17 cellular contexts compared by ENCODE assay signal in genomic region chr18:65279668-65280305, GRCh38.
A peak's percentile ranks its signal among the peaks of the same experiment; 100 is the strongest.
DNase-seq lines count a peak whose midpoint lies in the region; ATAC-seq, FAIRE-seq and TF ChIP-seq lines count a peak whose summit lies in the region.
"Had no signal": no experiment of that assay in that cellular context is flagged by ENCODE, and none has a peak within 500 bp of the region (broad histone marks: within the 10 kb centered on the region; RNA-seq: fewer than 3 reads in every experiment).

No MANE protein-coding gene starts in this region.

- no peaks in the 10 kb centered on the region for H4K20me1 ChIP-seq in GM23338 (replicated peaks; ENCODE audit: insufficient read depth)
- H4K20me1 ChIP-seq in PC-9 (ENCODE audit: insufficient read depth): no peaks in the 10 kb centered on the region
- H4K20me1 ChIP-seq: BLaER1 had no signal

- H2BK12ac ChIP-seq in neuronal stem cell (ENCODE audit: low read length): no peak overlapping the region

- H3K4me1 Mint-ChIP-seq in GM23338: peaks cover 17% of the 10 kb centered on the region
- H3K4me1 Mint-ChIP-seq: CD14-positive monocyte; CD4-positive, alpha-beta memory T cell had no signal

- H3K27ac Mint-ChIP-seq in GM23338: no peak overlapping the region
- H3K27ac Mint-ChIP-seq: CD14-positive monocyte; CD4-positive, alpha-beta memory T cell had no signal

- DNase-seq in A549 (ENCODE audit: low read depth in 1 of 2, low spot score in 1 of 2) (no peak), GM23338 (ENCODE audit: low spot score) (no peak), PC-9 (no peak), mesendoderm (peak; percentile 65), neuronal stem cell (ENCODE audit: low spot score) (no peak), NCI-H2227 (lab: John Stamatoyannopoulos, UW; ENCODE audit: unreplicated experiment) (no peak)
- DNase-seq: CD4-positive, alpha-beta memory T cell; DMS153; DMS79; GDM1; GM23248; H7 had no signal

- H3K79me1 ChIP-seq in mesendoderm (ENCODE audit: low read length) (no peaks in the 10 kb centered on the region), neuronal stem cell (ENCODE audit: low read depth, low read length) (peaks cover 1% of the 10 kb centered on the region)

- peaks cover 6% of the 10 kb centered on the region; the same call in 2 of the 3 replicates for H3K36me3 Mint-ChIP-seq in GM23338 (ENCODE audit: low read depth)
- H3K36me3 Mint-ChIP-seq: CD14-positive monocyte; CD4-positive, alpha-beta memory T cell had no signal

- H2BK120ac ChIP-seq in mesendoderm (ENCODE audit: low read depth, low read length) (no peak overlapping the region), neuronal stem cell (ENCODE audit: low read depth, low read length) (no peak overlapping the region)

- no peak overlapping the region for H3K56ac ChIP-seq in mesendoderm (ENCODE audit: low read length)

- TF ChIP-seq RAD21 in A549 (conservative IDR thresholded peaks at IDR 0.05 in 1 of 2, IDR thresholded peaks at IDR 0.05 in 1 of 2): no peak

- H3K9ac ChIP-seq in mesendoderm (ENCODE audit: low read length) (no peak overlapping the region), neuronal stem cell (ENCODE audit: low read depth, low read length, poor library complexity) (no peak overlapping the region)
- H3K9ac ChIP-seq: BLaER1, GM23248 had no signal

- no peak overlapping the region for H2AFZ ChIP-seq in GM23338
- H2AFZ ChIP-seq in PC-9: no peak overlapping the region
- no peak overlapping the region for H2AFZ ChIP-seq in neuronal stem cell (ENCODE audit: low read length)
- H2AFZ ChIP-seq: GM23248 had no signal

- no peak overlapping the region for H2AK5ac ChIP-seq in mesendoderm (ENCODE audit: low read length)
- H2AK5ac ChIP-seq in neuronal stem cell (ENCODE audit: low read depth, low read length): no peak overlapping the region

- intact Hi-C loops in PC-9 (cut with micrococcal nuclease; ENCODE audit: unreplicated experiment): no loop called here

- BruUV-seq in PC-9 (replicated peaks; lab: Mats Ljungman, UMichigan): no TSS peak

- TF ChIP-seq POLR2A in A549 (IDR thresholded peaks at IDR 0.05; ENCODE audit: low read length): no peak

- no peak overlapping the region for H3K23ac ChIP-seq in mesendoderm (ENCODE audit: low read length)
- no peak overlapping the region for H3K23ac ChIP-seq in neuronal stem cell (ENCODE audit: low read depth, low read length, poor library complexity)

- no peak overlapping the region for H3K4ac ChIP-seq in mesendoderm (ENCODE audit: low read depth, low read length)
- H3K4ac ChIP-seq in neuronal stem cell (ENCODE audit: low read length): no peak overlapping the region

- peaks cover 11% of the 10 kb centered on the region; the same call in 2 of the 3 replicates for H3K9me3 Mint-ChIP-seq in GM23338

- H2BK5ac ChIP-seq in mesendoderm (ENCODE audit: low read length) (no peak overlapping the region), neuronal stem cell (ENCODE audit: low read length) (no peak overlapping the region)

- H3F3A ChIP-seq in GM23338 (replicated peaks; ENCODE audit: low read depth) (no peaks in the 10 kb centered on the region), PC-9 (ENCODE audit: insufficient read depth, low read depth) (no peaks in the 10 kb centered on the region)

- CTCF ChIA-PET in A549 (lab: Yijun Ruan, JAX) (no interaction called here), PC-9 (lab: Charles Lee) (no interaction called here)

- H3K18ac ChIP-seq in mesendoderm (ENCODE audit: low read length) (no peak overlapping the region), neuronal stem cell (ENCODE audit: low read length) (no peak overlapping the region)

- H3K9me2 ChIP-seq in GM23338 (ENCODE audit: insufficient read depth) (no peaks in the 10 kb centered on the region), PC-9 (ENCODE audit: insufficient read depth) (no peaks in the 10 kb centered on the region)

- H3K9me3 ChIP-seq in A549 (no peaks in the 10 kb centered on the region), PC-9 (ENCODE audit: insufficient read depth, low read depth) (no peaks in the 10 kb centered on the region), neuronal stem cell (replicated peaks in 1 of 2; ENCODE audit: control insufficient read depth in 2 of 2, insufficient read depth in 1 of 2, low read depth in 1 of 2, low read length in 2 of 2) (peaks cover 0 to 3% of the 10 kb centered on the region in 2 donors)
- H3K9me3 ChIP-seq: BLaER1 had no signal

- no peak overlapping the region for H3K14ac ChIP-seq in neuronal stem cell (ENCODE audit: low read length)

- TF ChIP-seq EP300 in A549 (IDR thresholded peaks at IDR 0.05): no peak

- no peaks in the 10 kb centered on the region for H3K79me2 ChIP-seq in GM23338 (replicated peaks; ENCODE audit: insufficient read depth)
- H3K79me2 ChIP-seq in PC-9 (ENCODE audit: low read depth): no peaks in the 10 kb centered on the region
- no peaks in the 10 kb centered on the region for H3K79me2 ChIP-seq in mesendoderm (ENCODE audit: control insufficient read depth, insufficient read depth, low read length)

- TF ChIP-seq CTCF in A549 (IDR thresholded peaks at IDR 0.05) (no peak), GM23338 (conservative IDR thresholded peaks at IDR 0.05; ENCODE audit: low read depth in 2 of 2) (no peak), PC-9 (conservative IDR thresholded peaks at IDR 0.05) (no peak)

- no peak overlapping the region for H3K4me3 Mint-ChIP-seq in GM23338
- H3K4me3 Mint-ChIP-seq: CD14-positive monocyte; CD4-positive, alpha-beta memory T cell had no signal

- ATAC-seq in A549 (no peak), GM23338 (peak; percentile 45)

- no peak overlapping the region for H3K27ac ChIP-seq in A549
- no peak overlapping the region for H3K27ac ChIP-seq in GM23338 (ENCODE audit: low read depth)
- H3K27ac ChIP-seq in PC-9: no peak overlapping the region
- H3K27ac ChIP-seq in mesendoderm (ENCODE audit: low read depth, low read length): no peak overlapping the region
- no peak overlapping the region for H3K27ac ChIP-seq in neuronal stem cell (replicated peaks; ENCODE audit: low read length)
- H3K27ac ChIP-seq: BLaER1, GM23248 had no signal

- no peak for FAIRE-seq in A549 (lab: Jason Lieb, UNC)
- FAIRE-seq: A204.1, GM12892, GM18507 had no signal

- H3K4me1 ChIP-seq in A549: no peaks in the 10 kb centered on the region
- peaks cover 21% of the 10 kb centered on the region for H3K4me1 ChIP-seq in GM23338 (ENCODE audit: insufficient read depth)
- no peaks in the 10 kb centered on the region for H3K4me1 ChIP-seq in PC-9 (replicated peaks; ENCODE audit: insufficient read depth)
- no peaks in the 10 kb centered on the region for H3K4me1 ChIP-seq in mesendoderm (ENCODE audit: control insufficient read depth, low read depth, low read length)
- H3K4me1 ChIP-seq in neuronal stem cell (ENCODE audit: control insufficient read depth in 2 of 2, insufficient read depth in 1 of 2, low read depth in 1 of 2, low read length in 2 of 2): no peaks in the 10 kb centered on the region
- H3K4me1 ChIP-seq: BLaER1 had no signal

- H3K36me3 ChIP-seq in GM23338 (ENCODE audit: insufficient read depth) (no peaks in the 10 kb centered on the region), PC-9 (ENCODE audit: low read depth) (no peaks in the 10 kb centered on the region), mesendoderm (ENCODE audit: control insufficient read depth, insufficient read depth, low read length) (no peaks in the 10 kb centered on the region), neuronal stem cell (replicated peaks in 1 of 2; ENCODE audit: control insufficient read depth in 2 of 2, insufficient read depth in 2 of 2, low read length in 2 of 2) (no peaks in the 10 kb centered on the region)
- H3K36me3 ChIP-seq: BLaER1 had no signal

- H3K4me3 ChIP-seq in A549 (no peak overlapping the region), GM23338 (no peak overlapping the region), PC-9 (no peak overlapping the region), mesendoderm (ENCODE audit: low read length) (no peak overlapping the region), neuronal stem cell (ENCODE audit: low read length in 2 of 2) (no peak overlapping the region)
- H3K4me3 ChIP-seq: BLaER1, GM23248 had no signal

- no peak overlapping the region for H4K91ac ChIP-seq in neuronal stem cell (ENCODE audit: low read depth, low read length, poor library complexity)

- H4K8ac ChIP-seq in mesendoderm (ENCODE audit: low read depth, low read length) (no peak overlapping the region), neuronal stem cell (ENCODE audit: low read depth, low read length) (no peak overlapping the region)

- POLR2A ChIA-PET in A549 (lab: Yijun Ruan, JAX): no interaction called here
- POLR2A ChIA-PET in PC-9 (lab: Charles Lee; ENCODE audit: unreplicated experiment): no interaction called here

- H3K27me3 ChIP-seq in GM23338 (ENCODE audit: insufficient read depth) (no peaks in the 10 kb centered on the region), PC-9 (ENCODE audit: insufficient read depth, low read depth) (no peaks in the 10 kb centered on the region), mesendoderm (ENCODE audit: insufficient read depth, low read length, poor library complexity) (no peaks in the 10 kb centered on the region), neuronal stem cell (ENCODE audit: control insufficient read depth in 3 of 3, insufficient read depth in 3 of 3, low read depth in 1 of 3, low read length in 3 of 3) (no peaks in the 10 kb centered on the region)
- H3K27me3 ChIP-seq: BLaER1 had no signal

- H4K5ac ChIP-seq in mesendoderm (ENCODE audit: low read length): no peak overlapping the region

- 35% methylated on average over 4 of the region's 4 CpGs for WGBS in A549 (ENCODE audit: missing lambda C conversion rate)
- no CpG with 5 or more reads among the region's 4 CpGs for WGBS in mesendoderm (ENCODE audit: extremely low coverage, insufficient coverage, low lambda C conversion rate)
- no CpG with 5 or more reads among the region's 4 CpGs for WGBS in neuronal stem cell (ENCODE audit: extremely low coverage in 2 of 2, insufficient read length in 2 of 2, insufficient replicate concordance in 1 of 2), 2 donors

- no peaks in the 10 kb centered on the region for H3K27me3 Mint-ChIP-seq in GM23338 (ENCODE audit: insufficient read depth, low read depth, poor library complexity)
- H3K27me3 Mint-ChIP-seq: CD4-positive, alpha-beta memory T cell had no signal

- H2BK15ac ChIP-seq in mesendoderm (replicated peaks; ENCODE audit: low read depth) (no peak overlapping the region), neuronal stem cell (ENCODE audit: low read length) (no peak overlapping the region)

- H3K4me2 ChIP-seq in A549: peak overlapping the region; percentile 55
- no peak overlapping the region for H3K4me2 ChIP-seq in GM23338
- peak overlapping the region; percentile 51; the same call in 1 of the 2 replicates for H3K4me2 ChIP-seq in PC-9
- H3K4me2 ChIP-seq in mesendoderm (ENCODE audit: low read length): no peak overlapping the region
- no peak overlapping the region for H3K4me2 ChIP-seq in neuronal stem cell (ENCODE audit: insufficient read depth, low read length, poor library complexity, severe bottlenecking)
- H3K4me2 ChIP-seq: BLaER1 had no signal

TF ChIP-seq in A549, 52 proteins besides CTCF, POLR2A, EP300 and RAD21 (continues in another document):
- TF ChIP-seq HOXA7 (CRISPR knock-in tag; IDR thresholded peaks at IDR 0.05) (no peak), FOSL2 (IDR thresholded peaks at IDR 0.05) (no peak), FOSL2 (CRISPR knock-in tag; IDR thresholded peaks at IDR 0.05) (no peak)

TF ChIP-seq in GM23338, 12 proteins besides CTCF, POLR2A, EP300 and RAD21 (continues in another document):
- TF ChIP-seq EZH2 (IDR thresholded peaks at IDR 0.05; ENCODE audit: low read depth, unreplicated experiment) (no peak), ZNF114 (CRISPR knock-in tag; IDR thresholded peaks at IDR 0.05) (no peak), JUNB (IDR thresholded peaks at IDR 0.05; ENCODE audit: unreplicated experiment) (no peak)

Comparison
In these comparisons a context has a peak if more than half of its experiments do, and no peak if none do; other contexts are left out.
1. H3K4me2 ChIP-seq: peak in A549 (single experiment) and PC-9 (single experiment); none in GM23338 (single experiment), mesendoderm (single experiment) and neuronal stem cell (single experiment).